9 cellular contexts compared by ENCODE assay signal in the genomic region with DNA sequence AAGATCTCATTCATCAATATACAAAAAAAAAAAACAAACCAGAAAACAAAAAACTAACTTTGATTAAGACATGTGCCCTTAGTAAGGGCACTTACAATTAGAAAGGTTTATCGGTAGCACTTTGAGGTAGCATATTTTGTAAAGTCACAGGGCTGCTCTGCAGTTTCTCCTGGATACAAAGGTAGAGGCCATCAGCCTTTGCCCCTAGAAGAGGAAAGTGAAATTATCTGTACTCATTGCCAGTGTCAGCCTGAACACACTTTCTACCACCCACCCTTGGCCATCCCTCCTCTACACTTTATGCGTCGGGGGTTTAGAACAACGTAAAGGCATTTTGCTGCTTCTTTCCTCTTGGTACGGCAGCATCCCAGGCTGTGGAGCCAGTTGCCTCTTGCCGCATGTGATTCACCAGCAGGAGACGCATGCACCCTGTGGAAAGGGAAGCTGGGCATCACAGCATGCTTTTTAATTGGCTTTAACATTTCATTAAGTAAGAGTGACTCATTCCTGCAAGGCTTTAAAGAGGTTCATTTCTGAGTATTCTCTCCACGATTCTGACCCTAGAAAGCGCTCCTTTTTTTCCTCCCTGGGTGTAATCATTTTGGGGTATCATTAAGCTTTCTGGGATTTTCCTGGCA.
A peak's percentile ranks its signal among the peaks of the same experiment; 100 is the strongest.
DNase-seq lines count a peak whose midpoint lies in the region; ATAC-seq and TF ChIP-seq lines count a peak whose summit lies in the region.
"Had no signal": no experiment of that assay in that cellular context is flagged by ENCODE, and none has a peak within 500 bp of the region (broad histone marks: within the 10 kb centered on the region; RNA-seq: fewer than 3 reads in every experiment).

No MANE protein-coding gene starts in this region.

- H3K36me3 Mint-ChIP-seq in CD14-positive monocyte (peaks cover 33 to 53% of the 10 kb centered on the region in 2 donors), mesothelial cell of epicardium (peaks cover 13% of the 10 kb centered on the region)

- intact Hi-C loops in CD14-positive monocyte (cut with micrococcal nuclease), result loop anchor here (5.0 to 10.0 kb wide), 2 partner anchors 61 to 84 kb away; a partner anchor contains a TSS

- TF ChIP-seq CTCF in CD14-positive monocyte (IDR thresholded peaks at IDR 0.05), result peak; percentile 67
- TF ChIP-seq CTCF in mesothelial cell of epicardium (IDR thresholded peaks at IDR 0.05; ENCODE audit: unreplicated experiment), result no peak

- DNase-seq in CD14-positive monocyte (ENCODE audit: low spot score) (peak; percentile 77), MV-4-11 (lab: John Stamatoyannopoulos, UW) (peak; percentile 72), cerebellum (ENCODE audit: low spot score) (peak; percentile 12), mesothelial cell of epicardium (ENCODE audit: low spot score in 2 of 2, unreplicated experiment in 2 of 2) (no peak)
- no peak for DNase-seq in stimulated activated CD4-positive, alpha-beta T cell treated with anti-CD3 and anti-CD28 coated beads, Interleukin-1b, Interleukin-23, amount 100 ng/mL, for 48 hours
- no peak for DNase-seq in stimulated activated CD4-positive, alpha-beta T cell treated with anti-CD3 and anti-CD28 coated beads, Interleukin-2, amount 100 ng/mL, for 48 hours
- DNase-seq in activated CD8-positive, alpha-beta memory T cell treated with anti-CD3 and anti-CD28 coated beads for 24 hours, result no peak
- DNase-seq: naive thymus-derived CD8-positive, alpha-beta T cell had no signal

- H3K4me1 Mint-ChIP-seq in CD14-positive monocyte (peaks cover 36% of the 10 kb centered on the region), mesothelial cell of epicardium (peaks cover 70% of the 10 kb centered on the region)

- H3K27ac Mint-ChIP-seq in CD14-positive monocyte (peak overlapping the region; percentile 10 to 82 (median 52)), mesothelial cell of epicardium (peak overlapping the region; percentile 89)

- H3K4me3 Mint-ChIP-seq in CD14-positive monocyte (no peak overlapping the region), mesothelial cell of epicardium (no peak overlapping the region)

- no peak for ATAC-seq in HG03108 (IDR thresholded peaks at IDR 0.05; ENCODE audit: unreplicated experiment)
- ATAC-seq: naive thymus-derived CD8-positive, alpha-beta T cell had no signal

- H3K27me3 Mint-ChIP-seq in CD14-positive monocyte (ENCODE audit: low read depth in 3 of 3) (peaks cover 0 to 3% (median 0%) of the 10 kb centered on the region in 3 donors), mesothelial cell of epicardium (ENCODE audit: low read depth) (no peaks in the 10 kb centered on the region)
- H3K27me3 Mint-ChIP-seq: naive thymus-derived CD8-positive, alpha-beta T cell had no signal

- H3K9me3 Mint-ChIP-seq in CD14-positive monocyte (no peaks in the 10 kb centered on the region), mesothelial cell of epicardium (no peaks in the 10 kb centered on the region)
- H3K9me3 Mint-ChIP-seq: naive thymus-derived CD8-positive, alpha-beta T cell had no signal

Comparison
In these comparisons a context has a peak if more than half of its experiments do, and no peak if none do; other contexts are left out.
1. DNase-seq: peak in CD14-positive monocyte (single experiment), MV-4-11 (single experiment) and cerebellum (single experiment); none in mesothelial cell of epicardium (0 of 2), stimulated activated CD4-positive, alpha-beta T cell treated with anti-CD3 and anti-CD28 coated beads, Interleukin-1b, Interleukin-23, amount 100 ng/mL, for 48 hours (single experiment), stimulated activated CD4-positive, alpha-beta T cell treated with anti-CD3 and anti-CD28 coated beads, Interleukin-2, amount 100 ng/mL, for 48 hours (0 of 2) and activated CD8-positive, alpha-beta memory T cell treated with anti-CD3 and anti-CD28 coated beads for 24 hours (single experiment).